Comparison of ENCODE assay signal across 17 cellular contexts in genomic region chr22:43038325-43038724, GRCh38. TPM values are rescaled to one million over a fixed set of nuclear protein-coding genes. Genes with fewer than 3 reads are reported as not detected.
DNase-seq lines count a peak whose midpoint lies in the region; ATAC-seq, FAIRE-seq and TF ChIP-seq lines count a peak whose summit lies in the region.
"Had no signal": no experiment of that assay in that cellular context is flagged by ENCODE, and none has a peak within 500 bp of the region (broad histone marks: within the 10 kb centered on the region; RNA-seq: fewer than 3 reads in every experiment).

No MANE protein-coding gene starts in this region.

- 81% methylated on average over 15 of the region's 15 CpGs for WGBS in HepG2 (ENCODE audit: low lambda C conversion rate)
- 93% methylated on average over 13 of the region's 15 CpGs for WGBS in right lobe of liver (ENCODE audit: insufficient coverage, low coverage, low lambda C conversion rate, missing lambda C conversion rate)

- no peak for DNase-seq in HepG2 (ENCODE audit: low spot score)
- no peak for DNase-seq in right lobe of liver
- DNase-seq in osteoblast (ENCODE audit: insufficient read length, low spot score, missing footprints), result peak; percentile 39
- no peak for DNase-seq in type B pancreatic cell (ENCODE audit: extremely low spot score, unreplicated experiment)
- no peak for DNase-seq in activated naive CD4-positive, alpha-beta T cell treated with anti-CD3 and anti-CD28 coated beads, Interleukin-2, amount 50 U/mL, for 16 hours
- no peak for DNase-seq in RPMI8226
- DNase-seq in D721Med (ENCODE audit: insufficient read length, low spot score), result no peak
- DNase-seq: 8988T; AML-193; CD4-positive, CD25-positive, alpha-beta regulatory T cell; DMS 273 treated with DMSO at 0.1 percent for 48 hours; GM23248 had no signal

- H3K4me3 Mint-ChIP-seq in type B pancreatic cell, result no peak overlapping the region
- H3K4me3 Mint-ChIP-seq: CD4-positive, CD25-positive, alpha-beta regulatory T cell had no signal

- H3K36me3 ChIP-seq in HepG2 (replicated peaks in 1 of 2; ENCODE audit: control insufficient read depth in 1 of 2, insufficient read depth in 2 of 2, low read length in 2 of 2), result no peaks in the 10 kb centered on the region
- no peaks in the 10 kb centered on the region for H3K36me3 ChIP-seq in right lobe of liver
- no peaks in the 10 kb centered on the region for H3K36me3 ChIP-seq in osteoblast (ENCODE audit: insufficient read depth, low read length)
- H3K36me3 ChIP-seq: BLaER1 had no signal

- no peak overlapping the region for H2AFZ ChIP-seq in HepG2 (ENCODE audit: low read length)
- no peak overlapping the region for H2AFZ ChIP-seq in osteoblast (ENCODE audit: low read length)
- H2AFZ ChIP-seq: GM23248 had no signal

- H3K4me1 ChIP-seq in HepG2 (ENCODE audit: insufficient read depth, low read length) (peaks cover 61% of the 10 kb centered on the region), right lobe of liver (no peaks in the 10 kb centered on the region), osteoblast (ENCODE audit: insufficient read depth, low read length) (peaks cover 13% of the 10 kb centered on the region)

- H4K20me1 ChIP-seq in HepG2 (ENCODE audit: insufficient read depth, low read length) (no peaks in the 10 kb centered on the region), osteoblast (ENCODE audit: insufficient read depth, low read length) (no peaks in the 10 kb centered on the region)
- H4K20me1 ChIP-seq: BLaER1 had no signal

- no TSS peak for BruUV-seq in HepG2 (replicated peaks; lab: Mats Ljungman, UMichigan)

- H3K4me2 ChIP-seq in HepG2 (ENCODE audit: low read depth, low read length) (no peak overlapping the region), osteoblast (ENCODE audit: insufficient read depth, low read length) (no peak overlapping the region)
- H3K4me2 ChIP-seq: BLaER1 had no signal

- peaks cover 20% of the 10 kb centered on the region for H3K4me1 Mint-ChIP-seq in type B pancreatic cell (ENCODE audit: unreplicated experiment)

- POLR2A ChIA-PET in HepG2 (lab: Yijun Ruan, JAX), result no interaction called here

- TF ChIP-seq POLR2A in HepG2 (IDR thresholded peaks at IDR 0.05; ENCODE audit: insufficient read depth in 1 of 2, low read depth in 2 of 2, low read length in 2 of 2) (no peak), right lobe of liver (IDR thresholded peaks at IDR 0.05) (no peak)

- peak overlapping the region; percentile 95 for H3K27ac Mint-ChIP-seq in type B pancreatic cell

- no peaks in the 10 kb centered on the region for H3K9me3 Mint-ChIP-seq in type B pancreatic cell

- H3K27me3 ChIP-seq in HepG2 (ENCODE audit: control insufficient read depth in 1 of 2, insufficient read depth in 2 of 2, low read length in 2 of 2), result peaks cover 2 to 4% of the 10 kb centered on the region in 2 experiments; a peak in 3 of 5 replicates
- no peaks in the 10 kb centered on the region for H3K27me3 ChIP-seq in right lobe of liver
- no peaks in the 10 kb centered on the region for H3K27me3 ChIP-seq in osteoblast (ENCODE audit: insufficient read depth, low read length)
- H3K27me3 ChIP-seq: BLaER1 had no signal

- no peak for TF ChIP-seq CTCF in HepG2 (CRISPR knock-in tag; IDR thresholded peaks at IDR 0.05)
- no peak for TF ChIP-seq CTCF in right lobe of liver (IDR thresholded peaks at IDR 0.05)
- TF ChIP-seq CTCF in osteoblast (IDR thresholded peaks at IDR 0.05; ENCODE audit: extremely low read depth, low read depth, low read length), result no peak
- TF ChIP-seq CTCF in type B pancreatic cell (conservative IDR thresholded peaks at IDR 0.05), result no peak
- no peak for TF ChIP-seq CTCF in D721Med (IDR thresholded peaks at IDR 0.05; ENCODE audit: insufficient read depth, missing control alignments)

- intact Hi-C loops in HepG2 (cut with micrococcal nuclease; ENCODE audit: unreplicated experiment), result no loop called here
- intact Hi-C loops in right lobe of liver (cut with DNase I), result loop anchor here in 1 of 2 donors (10.0 kb wide), 1 partner anchor 174 kb away; no protein-coding TSS in a partner anchor

- no peaks in the 10 kb centered on the region for H3K79me2 ChIP-seq in HepG2 (ENCODE audit: insufficient read depth, low read length)
- no peaks in the 10 kb centered on the region for H3K79me2 ChIP-seq in osteoblast (ENCODE audit: insufficient read depth, low read length)

- H3K9me3 ChIP-seq in HepG2 (ENCODE audit: low read length) (0 out of 2 replicates have a peak, but pooled peaks cover 6% of the 10 kb centered on the region), right lobe of liver (no peaks in the 10 kb centered on the region), osteoblast (ENCODE audit: low read depth, low read length) (no peaks in the 10 kb centered on the region)
- H3K9me3 ChIP-seq: BLaER1 had no signal

- in situ Hi-C loops in HepG2 (cut with HindIII; ENCODE audit: extremely low pct_ligation_motif_present, low pct_unique_long_range_greater_than_20kb), result no loop called here

- no peaks in the 10 kb centered on the region for H3K36me3 Mint-ChIP-seq in type B pancreatic cell

- FAIRE-seq in HepG2 (lab: Jason Lieb, UNC) (no peak), D721Med (lab: Jason Lieb, UNC) (no peak)
- FAIRE-seq: H54 had no signal

- no peak for TF ChIP-seq RAD21 in HepG2 (CRISPR knock-in tag; IDR thresholded peaks at IDR 0.05)

- H3K4me3 ChIP-seq in HepG2 (replicated peaks in 1 of 3; ENCODE audit: insufficient read depth in 1 of 3, low read depth in 2 of 3, low read length in 3 of 3) (no peak overlapping the region), right lobe of liver (no peak overlapping the region), osteoblast (ENCODE audit: insufficient read depth, low read length) (no peak overlapping the region)
- H3K4me3 ChIP-seq: BLaER1, GM12878, GM23248 had no signal

- TF ChIP-seq EP300 in HepG2 (IDR thresholded peaks at IDR 0.05; ENCODE audit: low read depth in 2 of 2, low read length in 2 of 2) (no peak), HepG2 (CRISPR knock-in tag; IDR thresholded peaks at IDR 0.05; ENCODE audit: borderline replicate concordance) (no peak)

- CTCF ChIA-PET in HepG2 (lab: Yijun Ruan, JAX; ENCODE audit: low intra/inter-chr PET ratio, low total read pairs), result no interaction called here

- H3K27ac ChIP-seq in HepG2 (ENCODE audit: extremely low read length, insufficient read depth, low read length) (no peak overlapping the region), right lobe of liver (no peak overlapping the region), osteoblast (ENCODE audit: low read depth, low read length) (no peak overlapping the region)
- H3K27ac ChIP-seq: BLaER1, GM23248 had no signal

- ATAC-seq in HepG2 (no peak), right lobe of liver (no peak), esophagus mucosa (peak; percentile 68)
- ATAC-seq: GM12878, HCT116 had no signal

- H3K9ac ChIP-seq in HepG2 (ENCODE audit: insufficient read depth, low read depth, low read length), result no peak overlapping the region
- H3K9ac ChIP-seq: BLaER1, GM23248 had no signal

- no peaks in the 10 kb centered on the region for H3K27me3 Mint-ChIP-seq in type B pancreatic cell
- H3K27me3 Mint-ChIP-seq: CD4-positive, CD25-positive, alpha-beta regulatory T cell had no signal

RNA-seq across cellular contexts. Expression of gene PACSIN2, which starts 23.4 kb away (rescaled TPM):
- total RNA-seq in HepG2 (2016; rRNA removed; fragmentation: Illumina TruSeq; extraction: Trizol) (54.1 and 65.1 TPM in 2 replicates), right lobe of liver (10 to 100 TPM; 21.4 to 67.0 (median 47.1) TPM), esophagus mucosa (29.7 TPM), osteoblast (33.0 and 38.0 TPM in 2 replicates), type B pancreatic cell (ENCODE audit: low replicate concordance) (53.4 and 89.1 TPM in 2 replicates)
- 5.4 and 5.7 TPM in 2 replicates for total RNA-seq in HepG2 (2016; cell fraction: cytosol; rRNA removed; fragmentation: Illumina TruSeq; extraction: Trizol; ENCODE audit: low read depth)
- 53.7 and 62.1 TPM in 2 replicates for total RNA-seq in HepG2 (2016; cell fraction: insoluble cytoplasmic fraction; rRNA removed; fragmentation: Illumina TruSeq; extraction: Trizol)
- 15.4 and 16.7 TPM in 2 replicates for total RNA-seq in HepG2 (2016; cell fraction: membrane; rRNA removed; fragmentation: Illumina TruSeq; extraction: Trizol)
- 35.2 and 37.4 TPM in 2 replicates for total RNA-seq in HepG2 (2016; cell fraction: nucleus; rRNA removed; fragmentation: Illumina TruSeq; extraction: Trizol)
- 64.1 and 68.8 TPM in 2 replicates for polyA plus RNA-seq in HepG2 (2011; rRNA removed)
- 70.2 and 76.7 TPM in 2 replicates for polyA plus RNA-seq in HepG2 (2011; cell fraction: cytosol; rRNA removed)
- polyA plus RNA-seq in HepG2 (2011; cell fraction: nucleus; rRNA removed), result 42.1 and 45.1 TPM in 2 replicates
- 42.2 and 49.5 TPM in 2 replicates for polyA plus RNA-seq in HepG2 (2012)
- polyA plus RNA-seq in HepG2 (2016; cell fraction: cytosol; fragmentation: Illumina TruSeq; extraction: Trizol; ENCODE audit: low read depth), result 3.1 and 3.5 TPM in 2 replicates
- 60.9 and 68.0 TPM in 2 replicates for polyA plus RNA-seq in HepG2 (2016; cell fraction: insoluble cytoplasmic fraction; fragmentation: Illumina TruSeq; extraction: Trizol; ENCODE audit: low read depth)
- 8.6 and 9.2 TPM in 2 replicates for polyA plus RNA-seq in HepG2 (2016; cell fraction: membrane; fragmentation: Illumina TruSeq; extraction: Trizol; ENCODE audit: low read depth)
- polyA plus RNA-seq in HepG2 (2016; cell fraction: nucleus; fragmentation: Illumina TruSeq; extraction: Trizol; ENCODE audit: insufficient read depth, low read depth), result 40.7 and 42.6 TPM in 2 replicates
- polyA minus RNA-seq in HepG2 (2011; rRNA and poly(A)+ RNA removed; ENCODE audit: low replicate concordance), result 20.8 and 43.5 TPM in 2 replicates
- 26.2 and 26.4 TPM in 2 replicates for polyA minus RNA-seq in HepG2 (2011; cell fraction: cytosol; rRNA and poly(A)+ RNA removed)
- 29.3 and 33.6 TPM in 2 replicates for polyA minus RNA-seq in HepG2 (2011; cell fraction: nucleus; rRNA and poly(A)+ RNA removed)

RNA-seq across cellular contexts. Expression of gene TTLL1, which starts 50.9 kb away (rescaled TPM):
- total RNA-seq in HepG2 (2016; rRNA removed; fragmentation: Illumina TruSeq; extraction: Trizol) (1.6 and 2.0 TPM in 2 replicates), right lobe of liver (1 to 10 TPM in 4 of 6 experiments, under 1 TPM in 2; 0.97 to 2.0 (median 1.3) TPM), esophagus mucosa (4.7 TPM), osteoblast (15.9 and 20.0 TPM in 2 replicates), type B pancreatic cell (ENCODE audit: low replicate concordance) (11.0 and 16.9 TPM in 2 replicates)
- total RNA-seq in HepG2 (2016; cell fraction: cytosol; rRNA removed; fragmentation: Illumina TruSeq; extraction: Trizol; ENCODE audit: low read depth), result 0.79 and 1.5 TPM in 2 replicates
- 1.5 and 1.6 TPM in 2 replicates for total RNA-seq in HepG2 (2016; cell fraction: insoluble cytoplasmic fraction; rRNA removed; fragmentation: Illumina TruSeq; extraction: Trizol)
- 1.4 and 1.7 TPM in 2 replicates for total RNA-seq in HepG2 (2016; cell fraction: membrane; rRNA removed; fragmentation: Illumina TruSeq; extraction: Trizol)
- total RNA-seq in HepG2 (2016; cell fraction: nucleus; rRNA removed; fragmentation: Illumina TruSeq; extraction: Trizol), result 0.78 and 0.81 TPM in 2 replicates
- 5.3 and 6.6 TPM in 2 replicates for polyA plus RNA-seq in HepG2 (2011; rRNA removed)
- 5.4 and 5.9 TPM in 2 replicates for polyA plus RNA-seq in HepG2 (2011; cell fraction: cytosol; rRNA removed)
- polyA plus RNA-seq in HepG2 (2011; cell fraction: nucleus; rRNA removed), result 2.1 and 3.6 TPM in 2 replicates
- polyA plus RNA-seq in HepG2 (2012), result 2.3 and 3.4 TPM in 2 replicates
- polyA plus RNA-seq in HepG2 (2016; cell fraction: cytosol; fragmentation: Illumina TruSeq; extraction: Trizol; ENCODE audit: low read depth), result 0.96 and 1.6 TPM in 2 replicates
- 1.8 TPM in 2 replicates for polyA plus RNA-seq in HepG2 (2016; cell fraction: insoluble cytoplasmic fraction; fragmentation: Illumina TruSeq; extraction: Trizol; ENCODE audit: low read depth)
- polyA plus RNA-seq in HepG2 (2016; cell fraction: membrane; fragmentation: Illumina TruSeq; extraction: Trizol; ENCODE audit: low read depth), result 1.4 and 2.3 TPM in 2 replicates
- polyA plus RNA-seq in HepG2 (2016; cell fraction: nucleus; fragmentation: Illumina TruSeq; extraction: Trizol; ENCODE audit: insufficient read depth, low read depth), result 1.5 and 1.7 TPM in 2 replicates
- polyA minus RNA-seq in HepG2 (2011; rRNA and poly(A)+ RNA removed; ENCODE audit: low replicate concordance), result 0.98 and 3.3 TPM in 2 replicates
- 1.8 and 2.1 TPM in 2 replicates for polyA minus RNA-seq in HepG2 (2011; cell fraction: cytosol; rRNA and poly(A)+ RNA removed)
- 1.1 and 1.2 TPM in 2 replicates for polyA minus RNA-seq in HepG2 (2011; cell fraction: nucleus; rRNA and poly(A)+ RNA removed)
